In the genomic region with DNA sequence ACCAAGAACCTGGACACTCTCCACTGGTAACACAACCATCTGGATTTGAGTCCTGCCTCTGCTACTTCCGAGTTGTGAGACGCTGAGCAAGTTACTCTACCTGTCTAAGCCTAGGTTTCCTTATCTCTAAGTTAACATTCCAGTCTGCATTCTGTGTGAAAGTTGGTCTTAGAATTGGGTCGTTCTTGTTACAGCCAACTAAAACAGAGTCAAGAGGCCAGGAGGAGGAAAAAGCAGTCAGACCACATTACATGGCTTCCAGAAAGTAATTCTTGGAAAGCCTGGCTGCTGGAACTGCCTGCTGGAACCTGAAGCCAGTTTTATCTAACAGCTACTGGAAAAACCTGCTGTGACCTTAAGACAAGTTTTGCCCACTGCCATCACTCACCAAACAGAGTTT, we compare ENCODE assay signal across 15 cellular contexts. TPM values are rescaled to one million over a fixed set of nuclear protein-coding genes. Genes with fewer than 3 reads are reported as not detected.
DNase-seq lines count a peak whose midpoint lies in the region; ATAC-seq and TF ChIP-seq lines count a peak whose summit lies in the region.
"Had no signal": no experiment of that assay in that cellular context is flagged by ENCODE, and none has a peak within 500 bp of the region (broad histone marks: within the 10 kb centered on the region; RNA-seq: fewer than 3 reads in every experiment).

No MANE protein-coding gene starts in this region.

- intact Hi-C loops in IMR-90 (cut with micrococcal nuclease) (no loop called here), upper lobe of right lung (cut with DNase I) (no loop called here)

- H3K9me3 ChIP-seq in IMR-90 (ENCODE audit: control insufficient read depth, insufficient read depth, low read length) (0 out of 2 replicates have a peak, but pooled peaks cover 2% of the 10 kb centered on the region), upper lobe of right lung (no peaks in the 10 kb centered on the region)
- H3K9me3 ChIP-seq: A549, BE2C, HAP-1 had no signal

- no peak overlapping the region for H3K4me2 ChIP-seq in IMR-90 (ENCODE audit: low read depth, low read length)
- H3K4me2 ChIP-seq: A549 had no signal

- no peak overlapping the region for H3K4me3 Mint-ChIP-seq in T-cell
- H3K4me3 Mint-ChIP-seq: CD8-positive, alpha-beta T cell had no signal

- no peak overlapping the region for H2AK5ac ChIP-seq in IMR-90 (ENCODE audit: low read depth, low read length)

- TF ChIP-seq RAD21 in IMR-90 (IDR thresholded peaks at IDR 0.05; ENCODE audit: low read length) = no peak

- H3K27ac Mint-ChIP-seq in T-cell = no peak overlapping the region
- H3K27ac Mint-ChIP-seq: CD8-positive, alpha-beta T cell had no signal

- DNase-seq in IMR-90 = no peak
- DNase-seq in astrocyte of the cerebellum (ENCODE audit: low read depth) = peak; percentile 22
- peak; percentile 64 for DNase-seq in islet precursor cell
- DNase-seq in upper lobe of right lung = no peak
- no peak for DNase-seq in T-cell
- no peak for DNase-seq in DMS114 treated with DMSO at 0.1 percent for 48 hours (lab: John Stamatoyannopoulos, UW; ENCODE audit: unreplicated experiment)
- DNase-seq: BE2C; CD8-positive, alpha-beta T cell; COR-L47; DMS53; GM23248 had no signal

- H3K36me3 ChIP-seq in IMR-90 (ENCODE audit: control insufficient read depth, insufficient read depth, low read length) (no peaks in the 10 kb centered on the region), upper lobe of right lung (no peaks in the 10 kb centered on the region)
- H3K36me3 ChIP-seq: BE2C, HAP-1 had no signal

- H3K9ac ChIP-seq in IMR-90 (ENCODE audit: low read depth, low read length) = no peak overlapping the region
- H3K9ac ChIP-seq: GM23248 had no signal

- H4K8ac ChIP-seq in IMR-90 (ENCODE audit: low read depth in 2 of 2, low read length in 2 of 2) = no peak overlapping the region

- H4K5ac ChIP-seq in IMR-90 (ENCODE audit: low read depth, low read length) = no peak overlapping the region

- no peaks in the 10 kb centered on the region for H3K36me3 Mint-ChIP-seq in T-cell

- H3K14ac ChIP-seq in IMR-90 (replicated peaks; ENCODE audit: low read depth, low read length) = 0 out of 2 replicates have a peak overlapping the region, but pooled peaks have one; percentile 21

- H3K27me3 Mint-ChIP-seq in T-cell = peaks cover 7 to 18% of the 10 kb centered on the region in 2 donors

- WGBS in IMR-90 (ENCODE audit: extremely low coverage in 2 of 2, insufficient read length in 1 of 2), 2 experiments = no CpG with 5 or more reads among the region's 3 CpGs

- no peak overlapping the region; the same call in 1 of the 2 replicates for H2BK20ac ChIP-seq in IMR-90 (ENCODE audit: low read depth, low read length)

- no peak overlapping the region for H2AK9ac ChIP-seq in IMR-90 (replicated peaks; ENCODE audit: low read depth, low read length, poor library complexity)

- CTCF ChIA-PET in IMR-90 (lab: Yijun Ruan, JAX) = no interaction called here
- CTCF ChIA-PET in T-cell (lab: Charles Lee) = no interaction called here

- peaks cover 8% of the 10 kb centered on the region for H3K9me1 ChIP-seq in IMR-90 (ENCODE audit: insufficient read depth, low read length)

- H3K4me1 Mint-ChIP-seq in T-cell = no peaks in the 10 kb centered on the region

- H3K4me1 ChIP-seq in IMR-90 (ENCODE audit: control insufficient read depth, insufficient read depth, low read length) (peaks cover 14% of the 10 kb centered on the region), upper lobe of right lung (peaks cover 4% of the 10 kb centered on the region)
- H3K4me1 ChIP-seq: A549, BE2C, HAP-1 had no signal

- H2BK120ac ChIP-seq in IMR-90 (ENCODE audit: low read depth, low read length) = no peak overlapping the region

- H4K91ac ChIP-seq in IMR-90 (ENCODE audit: insufficient read depth, low read depth, low read length) = no peak overlapping the region

- H3K27me3 ChIP-seq in IMR-90 (ENCODE audit: control insufficient read depth, insufficient read depth, low read length) (no peaks in the 10 kb centered on the region), upper lobe of right lung (no peaks in the 10 kb centered on the region)
- H3K27me3 ChIP-seq: BE2C had no signal

- POLR2A ChIA-PET in IMR-90 (lab: Charles Lee; ENCODE audit: unreplicated experiment) (no interaction called here), T-cell (lab: Charles Lee) (no interaction called here)

- no peak for TF ChIP-seq POLR2A in IMR-90 (IDR thresholded peaks at IDR 0.05; ENCODE audit: low read depth, low read length)

- in situ Hi-C loops in IMR-90 (cut with MboI; ENCODE audit: low sequenced_read_pairs) (no loop called here), astrocyte of the cerebellum (cut with HindIII; ENCODE audit: low sequenced_read_pairs) (no loop called here)

- H3K4me3 ChIP-seq in IMR-90 (ENCODE audit: insufficient read depth, low read depth, low read length) (no peak overlapping the region), astrocyte of the cerebellum (ENCODE audit: low read depth, low read length) (no peak overlapping the region), upper lobe of right lung (no peak overlapping the region)
- H3K4me3 ChIP-seq: A549, GM23248, HAP-1 had no signal

- peak overlapping the region; percentile 33; the same call in 1 of the 3 replicates for H2BK15ac ChIP-seq in IMR-90 (ENCODE audit: low read depth, low read length)

- H3K27ac ChIP-seq in IMR-90 (ENCODE audit: insufficient read depth, low read length) = no peak overlapping the region
- H3K27ac ChIP-seq in upper lobe of right lung = no peak overlapping the region
- H3K27ac ChIP-seq: A549, C4-2B, GM23248 had no signal

- H3K9me3 Mint-ChIP-seq in T-cell = peaks cover 2 to 7% (median 4%) of the 10 kb centered on the region in 3 donors

- no peak overlapping the region for H3K4ac ChIP-seq in IMR-90 (ENCODE audit: low read depth, low read length)

- ATAC-seq in IMR-90 (ENCODE audit: low read depth) (no peak), upper lobe of right lung (peak; percentile 82), T-cell (replicated peaks in 1 of 4) (no peak), HG03457 (IDR thresholded peaks at IDR 0.05; ENCODE audit: unreplicated experiment) (no peak)
- ATAC-seq: A549; CD8-positive, alpha-beta T cell had no signal

- H2BK5ac ChIP-seq in IMR-90 (ENCODE audit: low read depth, low read length, poor library complexity, severe bottlenecking) = no peak overlapping the region

- no peaks in the 10 kb centered on the region for H3K79me1 ChIP-seq in IMR-90 (ENCODE audit: low read depth in 1 of 2, low read length in 2 of 2)

- no peak overlapping the region for H2AFZ ChIP-seq in IMR-90 (replicated peaks; ENCODE audit: low read length, poor library complexity)
- H2AFZ ChIP-seq: GM23248 had no signal

- H3K18ac ChIP-seq in IMR-90 (ENCODE audit: low read depth, low read length) = no peak overlapping the region

- H3K23ac ChIP-seq in IMR-90 (ENCODE audit: low read depth, low read length) = no peak overlapping the region

- no peaks in the 10 kb centered on the region for H4K20me1 ChIP-seq in IMR-90 (ENCODE audit: insufficient read depth, low read length)

- no TSS peak for BruUV-seq in IMR-90 (replicated peaks; lab: Mats Ljungman, UMichigan)

- no peak for TF ChIP-seq CTCF in IMR-90 (conservative IDR thresholded peaks at IDR 0.05; ENCODE audit: low read depth, low read length)
- no peak for TF ChIP-seq CTCF in astrocyte of the cerebellum (IDR thresholded peaks at IDR 0.05; ENCODE audit: low read depth, low read length, missing control alignments)
- no peak for TF ChIP-seq CTCF in upper lobe of right lung (IDR thresholded peaks at IDR 0.05)

- dilution Hi-C loops in IMR-90 (cut with HindIII; ENCODE audit: low sequenced_read_pairs, unreplicated experiment) = no loop called here

- H3K56ac ChIP-seq in IMR-90 (ENCODE audit: extremely low read depth, insufficient read depth, low read length) = no peak overlapping the region

TF ChIP-seq in IMR-90, 13 proteins besides CTCF, POLR2A, EP300 and RAD21:
- TF ChIP-seq MAFK (IDR thresholded peaks at IDR 0.05; ENCODE audit: low read depth, low read length) = no peak
- no peak for TF ChIP-seq FOS (IDR thresholded peaks at IDR 0.05; ENCODE audit: low read depth, low read length)
- no peak for TF ChIP-seq CHD1 (IDR thresholded peaks at IDR 0.05; ENCODE audit: low read depth, low read length)
- no peak for TF ChIP-seq NFE2L2 (IDR thresholded peaks at IDR 0.05; ENCODE audit: low read depth, low read length)
- TF ChIP-seq MAZ (IDR thresholded peaks at IDR 0.05; ENCODE audit: borderline replicate concordance, low read depth, low read length) = no peak
- TF ChIP-seq RFX5 (IDR thresholded peaks at IDR 0.05; ENCODE audit: low read depth, low read length) = no peak
- no peak for TF ChIP-seq CEBPB (IDR thresholded peaks at IDR 0.05; ENCODE audit: low read depth, low read length)
- no peak for TF ChIP-seq MXI1 (IDR thresholded peaks at IDR 0.05; ENCODE audit: borderline replicate concordance, low read depth, low read length)
- TF ChIP-seq, protein P1, sequence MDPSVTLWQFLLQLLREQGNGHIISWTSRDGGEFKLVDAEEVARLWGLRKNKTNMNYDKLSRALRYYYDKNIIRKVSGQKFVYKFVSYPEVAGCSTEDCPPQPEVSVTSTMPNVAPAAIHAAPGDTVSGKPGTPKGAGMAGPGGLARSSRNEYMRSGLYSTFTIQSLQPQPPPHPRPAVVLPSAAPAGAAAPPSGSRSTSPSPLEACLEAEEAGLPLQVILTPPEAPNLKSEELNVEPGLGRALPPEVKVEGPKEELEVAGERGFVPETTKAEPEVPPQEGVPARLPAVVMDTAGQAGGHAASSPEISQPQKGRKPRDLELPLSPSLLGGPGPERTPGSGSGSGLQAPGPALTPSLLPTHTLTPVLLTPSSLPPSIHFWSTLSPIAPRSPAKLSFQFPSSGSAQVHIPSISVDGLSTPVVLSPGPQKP (IDR thresholded peaks at IDR 0.05; ENCODE audit: borderline replicate concordance, low read depth, low read length) = no peak
- no peak for TF ChIP-seq RCOR1 (IDR thresholded peaks at IDR 0.05; ENCODE audit: insufficient replicate concordance, low read length)
- no peak for TF ChIP-seq SMC3 (IDR thresholded peaks at IDR 0.05; ENCODE audit: low read depth, low read length)
- TF ChIP-seq BHLHE40 (IDR thresholded peaks at IDR 0.05; ENCODE audit: low read depth, low read length) = no peak
- TF ChIP-seq, protein P2, sequence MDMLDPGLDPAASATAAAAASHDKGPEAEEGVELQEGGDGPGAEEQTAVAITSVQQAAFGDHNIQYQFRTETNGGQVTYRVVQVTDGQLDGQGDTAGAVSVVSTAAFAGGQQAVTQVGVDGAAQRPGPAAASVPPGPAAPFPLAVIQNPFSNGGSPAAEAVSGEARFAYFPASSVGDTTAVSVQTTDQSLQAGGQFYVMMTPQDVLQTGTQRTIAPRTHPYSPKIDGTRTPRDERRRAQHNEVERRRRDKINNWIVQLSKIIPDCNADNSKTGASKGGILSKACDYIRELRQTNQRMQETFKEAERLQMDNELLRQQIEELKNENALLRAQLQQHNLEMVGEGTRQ (IDR thresholded peaks at IDR 0.05; ENCODE audit: low read depth, low read length) = no peak
TF ChIP-seq in IMR-90: peak in this region for 0.

RNA-seq across cellular contexts. Expression of a gene that starts 38.4 kb away (rescaled TPM):
- total RNA-seq in IMR-90 (2012; rRNA removed) = 11.1 and 12.7 TPM in 2 replicates
- 9.0 and 9.7 TPM in 2 replicates for polyA plus RNA-seq in IMR-90 (2012; rRNA removed)
- 4.3 and 4.9 TPM in 2 replicates for polyA plus RNA-seq in IMR-90 (2012; cell fraction: cytosol; rRNA removed)
- polyA plus RNA-seq in IMR-90 (2012; cell fraction: nucleus; rRNA removed; ENCODE audit: low replicate concordance) = 4.8 and 5.9 TPM in 2 replicates
- total RNA-seq in upper lobe of right lung = 12.1 TPM
- 10 to 100 TPM; 25.8 to 70.6 (median 57.8) TPM for total RNA-seq in T-cell

Comparison
In these comparisons a context has a peak if more than half of its experiments do, and no peak if none do; other contexts are left out.
1. DNase-seq: peak in astrocyte of the cerebellum (single experiment) and islet precursor cell (single experiment); none in IMR-90 (single experiment), upper lobe of right lung (single experiment), T-cell (0 of 34) and DMS114 treated with DMSO at 0.1 percent for 48 hours (single experiment).